26 cellular contexts compared by ENCODE assay signal in the genomic region with DNA sequence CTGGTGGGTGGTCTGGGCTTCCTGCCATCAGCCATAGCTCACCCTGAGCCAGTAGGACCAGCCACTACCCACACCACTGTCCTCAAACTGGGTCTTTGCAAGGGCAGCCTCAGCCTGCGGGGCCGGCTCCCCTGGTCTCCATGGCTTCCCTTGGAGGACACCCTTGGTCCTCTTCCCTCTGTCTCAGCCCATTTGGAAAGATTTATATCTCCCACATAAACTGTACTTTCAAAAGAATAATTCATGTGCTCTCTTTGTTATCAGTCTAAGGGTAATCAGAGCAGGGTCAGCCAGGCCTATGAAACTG. TPM values are rescaled to one million over a fixed set of nuclear protein-coding genes. Genes with fewer than 3 reads are reported as not detected.
"Had no signal": no experiment of that assay in that cellular context is flagged by ENCODE, and none has a peak within 500 bp of the region (broad histone marks: within the 10 kb centered on the region; RNA-seq: fewer than 3 reads in every experiment).

No MANE protein-coding gene starts in this region.

- H3K36me3 ChIP-seq: breast epithelium, esophagus squamous epithelium, gastrocnemius medialis, prostate gland, right atrium auricular region, thoracic aorta, upper lobe of right lung had no signal

- H3K27ac ChIP-seq: breast epithelium, esophagus squamous epithelium, gastrocnemius medialis, prostate gland, right atrium auricular region, thoracic aorta, upper lobe of right lung had no signal

- H3K4me3 ChIP-seq: breast epithelium, esophagus squamous epithelium, gastrocnemius medialis, lung, prostate gland, right atrium auricular region, thoracic aorta, upper lobe of right lung had no signal

- H3K9me3 ChIP-seq: breast epithelium, esophagus squamous epithelium, gastrocnemius medialis, prostate gland, right atrium auricular region, thoracic aorta, upper lobe of right lung had no signal

- DNase-seq: activated CD4-positive, alpha-beta T cell treated with anti-CD3 and anti-CD28 coated beads for 1 hour; activated CD8-positive, alpha-beta memory T cell treated with anti-CD3 and anti-CD28 coated beads for 24 hours; activated CD8-positive, alpha-beta memory T cell treated with anti-CD3 and anti-CD28 coated beads, Interleukin-2, amount 50 U/mL, for 4 hours; activated T-cell treated with anti-CD3 and anti-CD28 coated beads, Interleukin-2, amount 50 U/mL, for 24 hours; cortex of kidney; esophagus squamous epithelium; head of caudate nucleus; left colon; stimulated activated CD4-positive, alpha-beta T cell treated with anti-CD3 and anti-CD28 coated beads, Interleukin-4, amount 100 ng/mL, for 24 hours; stimulated activated naive CD4-positive, alpha-beta T cell treated with Interleukin-2 at 50 U/mL for 16 hours; T-helper 9 cell; upper lobe of right lung had no signal

- H3K27me3 ChIP-seq: breast epithelium, gastrocnemius medialis, right atrium auricular region, upper lobe of right lung had no signal

RNA-seq across cellular contexts. Expression of a gene that starts 4.1 kb away (rescaled TPM):
- total RNA-seq: activated naive CD4-positive, alpha-beta T cell treated with anti-CD3 and anti-CD28 coated beads, Interleukin-2, amount 50 U/mL, for 72 hours; activated T-helper 17 cell treated with anti-CD3 and anti-CD28 coated beads, Interleukin-2, amount 50 U/mL, for 72 hours; cerebellum; endodermal cell; gastrocnemius medialis; myocyte; osteoblast; T-helper 1 cell treated with Interleukin-12 subunit alpha and Interleukin-12 subunit beta and Interleukin-4 antibody, amounts not matched to agents 30 ng/mL and 1 ng/mL, for 36 hours; thoracic aorta; upper lobe of right lung had no signal
- polyA plus RNA-seq: neural cell had no signal
